18 cellular contexts compared by ENCODE assay signal in genomic region chr18:38944446-38945024, GRCh38.
DNase-seq lines count a peak whose midpoint lies in the region; ATAC-seq and TF ChIP-seq lines count a peak whose summit lies in the region.
"Had no signal": no experiment of that assay in that cellular context is flagged by ENCODE, and none has a peak within 500 bp of the region (broad histone marks: within the 10 kb centered on the region; RNA-seq: fewer than 3 reads in every experiment).

No MANE protein-coding gene starts in this region.

- no peak overlapping the region for H3K56ac ChIP-seq in mesendoderm (ENCODE audit: low read length)

- no peak overlapping the region for H3K27ac ChIP-seq in HEK293 (ENCODE audit: extremely low read depth, low read depth, low read length)
- H3K27ac ChIP-seq in mesendoderm (ENCODE audit: low read depth, low read length): no peak overlapping the region
- H3K27ac ChIP-seq: GM23248 had no signal

- H3K4me1 ChIP-seq in HEK293 (ENCODE audit: control insufficient read depth, insufficient read depth, low read length): no peaks in the 10 kb centered on the region
- no peaks in the 10 kb centered on the region for H3K4me1 ChIP-seq in mesendoderm (ENCODE audit: control insufficient read depth, low read depth, low read length)
- no peaks in the 10 kb centered on the region for H3K4me1 ChIP-seq in Caco-2

- no peaks in the 10 kb centered on the region for H3K79me1 ChIP-seq in mesendoderm (ENCODE audit: low read length)

- H3K18ac ChIP-seq in mesendoderm (ENCODE audit: low read length): no peak overlapping the region

- H3K4me2 ChIP-seq in mesendoderm (ENCODE audit: low read length): no peak overlapping the region

- no peak overlapping the region for H3K9ac ChIP-seq in mesendoderm (ENCODE audit: low read length)
- H3K9ac ChIP-seq: GM23248 had no signal

- H3K9me3 Mint-ChIP-seq in CD14-positive monocyte (peaks cover 7 to 29% (median 15%) of the 10 kb centered on the region in 7 donors), chondrocyte (ENCODE audit: low read depth) (peaks cover 34% of the 10 kb centered on the region), Caco-2 (ENCODE audit: unreplicated experiment) (peaks cover 9% of the 10 kb centered on the region)

- no peak overlapping the region for H4K8ac ChIP-seq in mesendoderm (ENCODE audit: low read depth, low read length)

- no TSS peak for BruUV-seq in Caco-2 (replicated peaks; lab: Mats Ljungman, UMichigan)

- no peak overlapping the region for H2BK5ac ChIP-seq in mesendoderm (ENCODE audit: low read length)

- no peaks in the 10 kb centered on the region for H3K36me3 Mint-ChIP-seq in CD14-positive monocyte
- H3K36me3 Mint-ChIP-seq in chondrocyte (ENCODE audit: low read depth): no peaks in the 10 kb centered on the region
- H3K36me3 Mint-ChIP-seq in Caco-2 (ENCODE audit: insufficient read depth, unreplicated experiment): no peaks in the 10 kb centered on the region
- H3K36me3 Mint-ChIP-seq: CD8-positive, alpha-beta T cell had no signal

- H3K4me1 Mint-ChIP-seq in CD14-positive monocyte: peaks cover 2% of the 10 kb centered on the region
- H3K4me1 Mint-ChIP-seq in chondrocyte (ENCODE audit: low read depth): no peaks in the 10 kb centered on the region
- no peaks in the 10 kb centered on the region for H3K4me1 Mint-ChIP-seq in Caco-2 (ENCODE audit: low read depth, unreplicated experiment)

- TF ChIP-seq CTCF in CD14-positive monocyte (IDR thresholded peaks at IDR 0.05) (no peak), HEK293 (tag by site-specific recombination; IDR thresholded peaks at IDR 0.05) (no peak), chondrocyte (IDR thresholded peaks at IDR 0.05) (no peak), Caco-2 (IDR thresholded peaks at IDR 0.05; ENCODE audit: insufficient read depth in 1 of 2, low read depth in 1 of 2, low read length in 1 of 2, severe bottlenecking in 1 of 2, unreplicated experiment in 1 of 2) (no peak)

- no peaks in the 10 kb centered on the region for H3K27me3 ChIP-seq in mesendoderm (ENCODE audit: insufficient read depth, low read length, poor library complexity)
- H3K27me3 ChIP-seq in Caco-2 (replicated peaks; ENCODE audit: control insufficient read depth, insufficient read depth, low read length): no peaks in the 10 kb centered on the region

- H2BK120ac ChIP-seq in mesendoderm (ENCODE audit: low read depth, low read length): no peak overlapping the region

- ATAC-seq in GM21619 (IDR thresholded peaks at IDR 0.05; ENCODE audit: unreplicated experiment): no peak
- ATAC-seq: CD8-positive, alpha-beta T cell had no signal

- POLR2A ChIA-PET in HEK293 (lab: Yijun Ruan, JAX) (no interaction called here), Caco-2 (lab: Charles Lee) (no interaction called here)

- no peak overlapping the region for H3K27ac Mint-ChIP-seq in CD14-positive monocyte
- H3K27ac Mint-ChIP-seq in chondrocyte (ENCODE audit: unreplicated experiment): no peak overlapping the region
- no peak overlapping the region for H3K27ac Mint-ChIP-seq in Caco-2 (ENCODE audit: unreplicated experiment)
- H3K27ac Mint-ChIP-seq: CD4-positive, CD25-positive, alpha-beta regulatory T cell; CD8-positive, alpha-beta T cell had no signal

- CTCF ChIA-PET in HEK293 (lab: Yijun Ruan, JAX) (no interaction called here), Caco-2 (lab: Charles Lee) (no interaction called here)

- intact Hi-C loops in CD14-positive monocyte (cut with micrococcal nuclease) (no loop called here), Caco-2 (cut with micrococcal nuclease; ENCODE audit: unreplicated experiment) (no loop called here)

- H2BK15ac ChIP-seq in mesendoderm (replicated peaks; ENCODE audit: low read depth): no peak overlapping the region

- no peak overlapping the region for H2AK5ac ChIP-seq in mesendoderm (ENCODE audit: low read length)

- no peaks in the 10 kb centered on the region for H3K36me3 ChIP-seq in HEK293 (ENCODE audit: control insufficient read depth in 2 of 2, insufficient read depth in 1 of 2, low read length in 2 of 2)
- no peaks in the 10 kb centered on the region for H3K36me3 ChIP-seq in mesendoderm (ENCODE audit: control insufficient read depth, insufficient read depth, low read length)
- no peaks in the 10 kb centered on the region for H3K36me3 ChIP-seq in Caco-2 (ENCODE audit: control insufficient read depth, insufficient read depth, low read length)

- H3K9me3 ChIP-seq in HEK293 (ENCODE audit: control insufficient read depth, insufficient read depth, low read depth, low read length) (no peaks in the 10 kb centered on the region), Caco-2 (no peaks in the 10 kb centered on the region)

- H4K5ac ChIP-seq in mesendoderm (ENCODE audit: low read length): no peak overlapping the region

- no CpG with 5 or more reads among the region's 28 CpGs for WGBS in mesendoderm (ENCODE audit: extremely low coverage, insufficient coverage, low lambda C conversion rate)

- H3K23ac ChIP-seq in mesendoderm (ENCODE audit: low read length): no peak overlapping the region

- H3K4ac ChIP-seq in mesendoderm (ENCODE audit: low read depth, low read length): no peak overlapping the region

- H3K79me2 ChIP-seq in mesendoderm (ENCODE audit: control insufficient read depth, insufficient read depth, low read length): no peaks in the 10 kb centered on the region

- DNase-seq in CD14-positive monocyte (ENCODE audit: low spot score) (peak; percentile 46), chondrocyte (ENCODE audit: low spot score) (peak; percentile 86), mesendoderm (peak; percentile 9), Caco-2 (no peak), NCI-H2081 treated with DMSO at 0.1 percent for 48 hours (lab: John Stamatoyannopoulos, UW) (no peak), amniotic stem cell (lab: John Stamatoyannopoulos, UW) (no peak)
- DNase-seq: C1 segment of cervical spinal cord; CD4-positive, CD25-positive, alpha-beta regulatory T cell; CD8-positive, alpha-beta T cell; DMS 273 treated with DMSO at 0.1 percent for 48 hours; DMS79; EL; GDM1; GM23248; H7; HCEC 1CT had no signal

- H3K27me3 Mint-ChIP-seq in CD14-positive monocyte (ENCODE audit: low read depth in 3 of 3) (peaks cover 0 to 2% (median 0%) of the 10 kb centered on the region in 3 donors), chondrocyte (ENCODE audit: low read depth) (no peaks in the 10 kb centered on the region), Caco-2 (ENCODE audit: insufficient read depth, unreplicated experiment) (no peaks in the 10 kb centered on the region)
- H3K27me3 Mint-ChIP-seq: CD4-positive, CD25-positive, alpha-beta regulatory T cell had no signal

- no peak overlapping the region for H3K4me3 ChIP-seq in HEK293 (ENCODE audit: low read depth, low read length)
- no peak overlapping the region for H3K4me3 ChIP-seq in mesendoderm (ENCODE audit: low read length)
- H3K4me3 ChIP-seq in Caco-2 (ENCODE audit: low read depth, low read length): no peak overlapping the region
- H3K4me3 ChIP-seq: GM23248 had no signal

- H3K4me3 Mint-ChIP-seq in CD14-positive monocyte (no peak overlapping the region), chondrocyte (ENCODE audit: unreplicated experiment) (no peak overlapping the region), Caco-2 (ENCODE audit: unreplicated experiment) (no peak overlapping the region)
- H3K4me3 Mint-ChIP-seq: CD4-positive, CD25-positive, alpha-beta regulatory T cell; CD8-positive, alpha-beta T cell had no signal

TF ChIP-seq in HEK293, 187 proteins besides CTCF, POLR2A, EP300 and RAD21:
- no peak for TF ChIP-seq ZNF292 (tag by site-specific recombination; IDR thresholded peaks at IDR 0.05; ENCODE audit: borderline replicate concordance, low read depth)
- no peak for TF ChIP-seq ZNF548 (tag by site-specific recombination; IDR thresholded peaks at IDR 0.05)
- no peak for TF ChIP-seq GLI4 (tag by site-specific recombination; IDR thresholded peaks at IDR 0.05)
- peak; percentile 52 for TF ChIP-seq SETDB1 (IDR thresholded peaks at IDR 0.05; ENCODE audit: insufficient read length, low read length)
- no peak for TF ChIP-seq ZNF629 (tag by site-specific recombination; IDR thresholded peaks at IDR 0.05)
- no peak for TF ChIP-seq KLF16 (tag by site-specific recombination; IDR thresholded peaks at IDR 0.05)

Comparison
In these comparisons a context has a peak if more than half of its experiments do, and no peak if none do; other contexts are left out.
1. DNase-seq: peak in CD14-positive monocyte (single experiment), chondrocyte (single experiment) and mesendoderm (single experiment); none in Caco-2 (0 of 2), NCI-H2081 treated with DMSO at 0.1 percent for 48 hours (single experiment) and amniotic stem cell (single experiment).